In genomic region chr11:131157678-131158077, GRCh38 we compare ENCODE assay signal across 36 cellular contexts.
"Had no signal": no experiment of that assay in that cellular context is flagged by ENCODE, and none has a peak within 500 bp of the region (broad histone marks: within the 10 kb centered on the region; RNA-seq: fewer than 3 reads in every experiment).

No MANE protein-coding gene starts in this region.

- H3K36me3 Mint-ChIP-seq: activated CD8-positive, alpha-beta memory T cell treated with anti-CD3 and anti-CD28 coated beads, Interleukin-2, amount 10 ng/mL, durations not matched to agents 7 days and 5 days; activated naive CD4-positive, alpha-beta T cell treated with anti-CD3 and anti-CD28 coated beads, Interleukin-2, amount 10 ng/mL, durations not matched to agents 7 days and 5 days; activated naive CD4-positive, alpha-beta T cell treated with anti-CD3 and anti-CD28 coated beads, Interleukin-2, amount 50 U/mL, for 72 hours; activated naive CD8-positive, alpha-beta T cell treated with anti-CD3 and anti-CD28 coated beads, Interleukin-2, amount 10 ng/mL, durations not matched to agents 7 days and 5 days; brain had no signal

- H3K4me3 ChIP-seq: ascending aorta, breast epithelium, cardiac muscle cell, coronary artery, dorsolateral prefrontal cortex, gastrocnemius medialis, heart right ventricle had no signal

- H3K27ac Mint-ChIP-seq: activated B cell treated with CpG ODN at 0.5 μM for 24 hours; activated CD8-positive, alpha-beta memory T cell treated with anti-CD3 and anti-CD28 coated beads, Interleukin-2, amount 10 ng/mL, durations not matched to agents 7 days and 5 days; activated CD8-positive, alpha-beta T cell treated with anti-CD3 and anti-CD28 coated beads for 36 hours; activated naive CD4-positive, alpha-beta T cell treated with anti-CD3 and anti-CD28 coated beads, Interleukin-2, amount 10 ng/mL, durations not matched to agents 7 days and 5 days; activated naive CD4-positive, alpha-beta T cell treated with anti-CD3 and anti-CD28 coated beads, Interleukin-2, amount 50 U/mL, for 72 hours; activated naive CD8-positive, alpha-beta T cell treated with anti-CD3 and anti-CD28 coated beads, Interleukin-2, amount 10 ng/mL, durations not matched to agents 7 days and 5 days; activated T-helper 1 cell treated with anti-CD3 and anti-CD28 coated beads, Interleukin-12 subunit alpha, Interleukin-12 subunit beta, Interleukin-2, Interleukin-4 antibody, amounts not matched to agents 30 ng/mL and 10 ng/mL and 1 ng/mL, durations not matched to agents 14 hours and 24 hours and 36 hours; dendritic cell treated with granulocyte-macrophage colony-stimulating factor and Interleukin-4, amounts not matched to agents 40 ng/mL and 50 ng/mL, for 4 days; endodermal cell; T-helper 17 cell; T-helper 2 cell treated with Interferon-gamma antibody and Interleukin-4, amounts not matched to agents 5 μg/mL and 100 μg/mL, for 36 hours had no signal

- H3K4me3 Mint-ChIP-seq: activated B cell treated with CpG ODN at 0.5 μM for 24 hours; activated CD8-positive, alpha-beta memory T cell treated with anti-CD3 and anti-CD28 coated beads, Interleukin-2, amount 10 ng/mL, durations not matched to agents 7 days and 5 days; activated CD8-positive, alpha-beta T cell treated with anti-CD3 and anti-CD28 coated beads for 36 hours; activated naive CD4-positive, alpha-beta T cell treated with anti-CD3 and anti-CD28 coated beads, Interleukin-2, amount 10 ng/mL, durations not matched to agents 7 days and 5 days; activated naive CD8-positive, alpha-beta T cell treated with anti-CD3 and anti-CD28 coated beads, Interleukin-2, amount 10 ng/mL, durations not matched to agents 7 days and 5 days; activated T-helper 1 cell treated with anti-CD3 and anti-CD28 coated beads, Interleukin-12 subunit alpha, Interleukin-12 subunit beta, Interleukin-2, Interleukin-4 antibody, amounts not matched to agents 30 ng/mL and 10 ng/mL and 1 ng/mL, durations not matched to agents 14 hours and 24 hours and 36 hours; brain; dendritic cell treated with granulocyte-macrophage colony-stimulating factor and Interleukin-4, amounts not matched to agents 40 ng/mL and 50 ng/mL, for 4 days; endodermal cell; T-helper 17 cell; T-helper 2 cell treated with Interferon-gamma antibody and Interleukin-4, amounts not matched to agents 5 μg/mL and 100 μg/mL, for 36 hours had no signal

- H3K9me3 ChIP-seq: ascending aorta, breast epithelium, gastrocnemius medialis, heart right ventricle had no signal

- DNase-seq: activated B cell treated with CpG ODN at 0.5 μM for 24 hours; activated CD4-positive, alpha-beta T cell treated with anti-CD3 and anti-CD28 coated beads for 48 hours; activated CD4-positive, alpha-beta T cell treated with anti-CD3 and anti-CD28 coated beads, Interleukin-2, amount 50 U/mL, for 1 hour; activated CD4-positive, alpha-beta T cell treated with anti-CD3 and anti-CD28 coated beads, Interleukin-2, amount 50 U/mL, for 48 hours; activated CD8-positive, alpha-beta memory T cell treated with anti-CD3 and anti-CD28 coated beads, Interleukin-2, amount 10 ng/mL, durations not matched to agents 7 days and 5 days; activated CD8-positive, alpha-beta memory T cell treated with anti-CD3 and anti-CD28 coated beads, Interleukin-2, amount 50 U/mL, for 4 hours; activated CD8-positive, alpha-beta T cell treated with anti-CD3 and anti-CD28 coated beads for 36 hours; activated gamma-delta T cell; activated naive CD4-positive, alpha-beta T cell; activated naive CD4-positive, alpha-beta T cell treated with anti-CD3 and anti-CD28 coated beads, Interleukin-2, amount 10 ng/mL, durations not matched to agents 7 days and 5 days; activated naive CD8-positive, alpha-beta T cell treated with anti-CD3 and anti-CD28 coated beads, Interleukin-2, amount 10 ng/mL, durations not matched to agents 7 days and 5 days; activated T-cell treated with anti-CD3 and anti-CD28 coated beads, Interleukin-2, amount 50 U/mL, for 1 hour; activated T-cell treated with anti-CD3 and anti-CD28 coated beads, Interleukin-2, amount 50 U/mL, for 48 hours; central memory CD4-positive, alpha-beta T cell; cerebellar nuclear complex; effector memory CD4-positive, alpha-beta T cell; endodermal cell; foreskin keratinocyte; gastrocnemius medialis; heart right ventricle; T-helper 1 cell; T-helper 17 cell; T1000; WERI-Rb-1 had no signal

- H3K27me3 ChIP-seq: ascending aorta, cardiac muscle cell, foreskin keratinocyte, gastrocnemius medialis had no signal

- H3K27ac ChIP-seq: ascending aorta, breast epithelium, cardiac muscle cell, coronary artery, foreskin keratinocyte, gastrocnemius medialis, heart right ventricle, WERI-Rb-1 had no signal

- H3K4me1 ChIP-seq: ascending aorta, breast epithelium, foreskin keratinocyte, gastrocnemius medialis, heart right ventricle had no signal

- ATAC-seq: activated CD4-positive, CD25-positive, alpha-beta regulatory T cell treated with anti-CD3 and anti-CD28 coated beads, Interleukin-2, amount 50 U/mL, for 24 hours; activated CD8-positive, alpha-beta memory T cell treated with anti-CD3 and anti-CD28 coated beads, Interleukin-2, amount 10 ng/mL, durations not matched to agents 7 days and 5 days; activated CD8-positive, alpha-beta T cell treated with anti-CD3 and anti-CD28 coated beads for 36 hours; activated naive CD4-positive, alpha-beta T cell treated with anti-CD3 and anti-CD28 coated beads, Interleukin-2, amount 50 U/mL, for 72 hours; esophagus mucosa; foreskin keratinocyte; gastrocnemius medialis; T-helper 17 cell had no signal

- H3K27me3 Mint-ChIP-seq: activated B cell treated with CpG ODN at 0.5 μM for 24 hours; activated CD8-positive, alpha-beta memory T cell treated with anti-CD3 and anti-CD28 coated beads, Interleukin-2, amount 10 ng/mL, durations not matched to agents 7 days and 5 days; activated naive CD4-positive, alpha-beta T cell treated with anti-CD3 and anti-CD28 coated beads, Interleukin-2, amount 10 ng/mL, durations not matched to agents 7 days and 5 days; activated naive CD8-positive, alpha-beta T cell treated with anti-CD3 and anti-CD28 coated beads, Interleukin-2, amount 10 ng/mL, durations not matched to agents 7 days and 5 days; dendritic cell treated with granulocyte-macrophage colony-stimulating factor and Interleukin-4, amounts not matched to agents 40 ng/mL and 50 ng/mL, for 4 days; T-helper 17 cell had no signal

- H3K4me1 Mint-ChIP-seq: activated B cell treated with CpG ODN at 0.5 μM for 24 hours; activated CD8-positive, alpha-beta memory T cell treated with anti-CD3 and anti-CD28 coated beads, Interleukin-2, amount 10 ng/mL, durations not matched to agents 7 days and 5 days; activated naive CD4-positive, alpha-beta T cell treated with anti-CD3 and anti-CD28 coated beads, Interleukin-2, amount 10 ng/mL, durations not matched to agents 7 days and 5 days; activated naive CD8-positive, alpha-beta T cell treated with anti-CD3 and anti-CD28 coated beads, Interleukin-2, amount 10 ng/mL, durations not matched to agents 7 days and 5 days; T-helper 17 cell had no signal

- H3K9me3 Mint-ChIP-seq: activated B cell treated with CpG ODN at 0.5 μM for 24 hours; activated CD8-positive, alpha-beta T cell treated with anti-CD3 and anti-CD28 coated beads for 36 hours; activated naive CD4-positive, alpha-beta T cell treated with anti-CD3 and anti-CD28 coated beads, Interleukin-2, amount 10 ng/mL, durations not matched to agents 7 days and 5 days; activated naive CD8-positive, alpha-beta T cell treated with anti-CD3 and anti-CD28 coated beads, Interleukin-2, amount 10 ng/mL, durations not matched to agents 7 days and 5 days; activated T-helper 1 cell treated with anti-CD3 and anti-CD28 coated beads, Interleukin-12 subunit alpha, Interleukin-12 subunit beta, Interleukin-2, Interleukin-4 antibody, amounts not matched to agents 30 ng/mL and 10 ng/mL and 1 ng/mL, durations not matched to agents 14 hours and 24 hours and 36 hours; dendritic cell treated with granulocyte-macrophage colony-stimulating factor and Interleukin-4, amounts not matched to agents 40 ng/mL and 50 ng/mL, for 4 days; endodermal cell; T-helper 2 cell treated with Interferon-gamma antibody and Interleukin-4, amounts not matched to agents 5 μg/mL and 100 μg/mL, for 36 hours had no signal
